ENCODE assay signal across 1 cellular context in the genomic region with DNA sequence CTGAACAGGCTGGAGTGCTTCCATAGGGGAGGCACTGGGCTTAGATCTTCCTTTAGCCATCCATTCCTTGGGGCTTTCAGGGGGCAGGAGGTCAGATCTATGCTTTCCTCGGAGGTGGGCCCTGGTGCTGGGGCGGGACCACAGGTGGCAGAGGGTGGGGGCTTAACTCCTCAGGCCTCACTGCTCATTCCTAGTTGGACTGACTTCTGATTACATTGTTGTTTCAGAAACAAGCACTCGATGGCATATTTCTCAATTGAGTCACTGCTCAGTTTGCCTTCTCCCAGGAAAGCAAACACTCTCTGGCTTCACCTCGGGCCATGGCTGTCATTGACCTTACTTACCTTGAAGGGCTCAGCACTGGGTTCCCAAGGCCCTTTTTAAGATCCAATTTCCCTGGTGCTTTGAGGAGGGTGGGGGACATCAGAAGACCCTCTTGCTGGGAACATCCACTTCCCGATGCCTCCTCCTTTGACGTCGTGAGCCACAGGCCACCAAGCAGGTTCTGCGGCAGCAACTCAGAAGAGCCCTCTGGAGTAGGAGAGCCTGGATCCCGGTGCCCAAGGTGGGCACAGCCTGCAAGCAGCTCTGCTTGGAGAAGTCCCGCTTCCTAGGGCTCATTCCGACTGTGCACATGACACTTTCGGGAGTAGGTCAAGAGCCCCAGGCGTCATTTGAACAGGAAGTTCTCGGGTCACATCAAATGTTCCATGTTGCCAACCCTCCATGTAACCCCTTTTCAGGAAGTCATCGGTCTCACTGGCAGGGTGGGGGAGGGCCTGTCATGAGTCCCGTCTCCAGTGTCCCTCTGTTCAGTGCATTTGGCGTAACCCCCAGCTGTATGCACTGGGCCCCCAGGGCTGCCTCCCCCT.
TF ChIP-seq lines count a peak whose summit lies in the region.

No MANE protein-coding gene starts in this region.

TF ChIP-seq in HepG2, 621 proteins besides CTCF, POLR2A, EP300 and RAD21 (continued from another document and continues in another):
- TF ChIP-seq, protein P1, sequence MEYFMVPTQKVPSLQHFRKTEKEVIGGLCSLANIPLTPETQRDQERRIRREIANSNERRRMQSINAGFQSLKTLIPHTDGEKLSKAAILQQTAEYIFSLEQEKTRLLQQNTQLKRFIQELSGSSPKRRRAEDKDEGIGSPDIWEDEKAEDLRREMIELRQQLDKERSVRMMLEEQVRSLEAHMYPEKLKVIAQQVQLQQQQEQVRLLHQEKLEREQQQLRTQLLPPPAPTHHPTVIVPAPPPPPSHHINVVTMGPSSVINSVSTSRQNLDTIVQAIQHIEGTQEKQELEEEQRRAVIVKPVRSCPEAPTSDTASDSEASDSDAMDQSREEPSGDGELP (IDR thresholded peaks at IDR 0.05; ENCODE audit: borderline replicate concordance, low read depth) = peak; percentile 59; the same call in 1 of the 2 replicates
- TF ChIP-seq SNAI1 (CRISPR knock-in tag; IDR thresholded peaks at IDR 0.05; ENCODE audit: borderline replicate concordance) (no peak), KLF13 (CRISPR knock-in tag; IDR thresholded peaks at IDR 0.05) (no peak), ZNF407 (CRISPR knock-in tag; IDR thresholded peaks at IDR 0.05; ENCODE audit: not compliant biosample characterization) (no peak), CEBPB (IDR thresholded peaks at IDR 0.05; ENCODE audit: borderline replicate concordance, low read depth, low read length) (peak; percentile 81), ZNF205 (CRISPR knock-in tag; IDR thresholded peaks at IDR 0.05) (peak; percentile 79; the same call in 1 of the 2 replicates), KLF12 (CRISPR knock-in tag; IDR thresholded peaks at IDR 0.05; ENCODE audit: borderline replicate concordance) (no peak), ZSCAN12 (CRISPR knock-in tag; IDR thresholded peaks at IDR 0.05) (no peak), NCOR1 (IDR thresholded peaks at IDR 0.05; ENCODE audit: borderline replicate concordance, low read length) (no peak), ZMYM4 (CRISPR knock-in tag; IDR thresholded peaks at IDR 0.05) (0 out of 2 replicates have a peak, but pooled peaks have one; percentile 44), PHB2 (IDR thresholded peaks at IDR 0.05; ENCODE audit: partially characterized antibody) (no peak), ZNF816 (CRISPR knock-in tag; IDR thresholded peaks at IDR 0.05; ENCODE audit: borderline replicate concordance) (no peak), MBD4 (IDR thresholded peaks at IDR 0.05; ENCODE audit: borderline replicate concordance, low read length) (no peak), ZFX (CRISPR knock-in tag; IDR thresholded peaks at IDR 0.05; ENCODE audit: low read depth) (peak; percentile 55; the same call in 1 of the 2 replicates), HOXA7 (CRISPR knock-in tag; IDR thresholded peaks at IDR 0.05) (no peak), NR3C1 (CRISPR knock-in tag; IDR thresholded peaks at IDR 0.05) (no peak), KDM4B (CRISPR knock-in tag; IDR thresholded peaks at IDR 0.05) (no peak), PHF20 (CRISPR knock-in tag; IDR thresholded peaks at IDR 0.05) (no peak), ZKSCAN5 (CRISPR knock-in tag; IDR thresholded peaks at IDR 0.05) (no peak), CBX1 (IDR thresholded peaks at IDR 0.05; ENCODE audit: low read depth) (no peak), ZSCAN22 (CRISPR knock-in tag; IDR thresholded peaks at IDR 0.05) (no peak), ZNF703 (CRISPR knock-in tag; IDR thresholded peaks at IDR 0.05; ENCODE audit: borderline replicate concordance) (no peak), HMG20A (CRISPR knock-in tag; IDR thresholded peaks at IDR 0.05; ENCODE audit: borderline replicate concordance) (peak; percentile 88), ZNF780A (CRISPR knock-in tag; IDR thresholded peaks at IDR 0.05) (no peak), ZBTB44 (CRISPR knock-in tag; IDR thresholded peaks at IDR 0.05) (no peak), ZFP36L2 (CRISPR knock-in tag; IDR thresholded peaks at IDR 0.05) (no peak), CCAR2 (optimal IDR thresholded peaks at IDR 0.05; ENCODE audit: low read depth, low read length) (no peak), FOXO1 (CRISPR knock-in tag; IDR thresholded peaks at IDR 0.05) (peak; percentile 87), ZNF713 (CRISPR knock-in tag; IDR thresholded peaks at IDR 0.05) (no peak), NR2C2 (CRISPR knock-in tag; IDR thresholded peaks at IDR 0.05; ENCODE audit: borderline replicate concordance) (peak; percentile 28; the same call in 1 of the 2 replicates), RFX5 (IDR thresholded peaks at IDR 0.05; ENCODE audit: low read depth, low read length) (no peak), GMEB1 (CRISPR knock-in tag; IDR thresholded peaks at IDR 0.05; ENCODE audit: borderline replicate concordance) (peak; percentile 37; the same call in 1 of the 2 replicates), ZNF747 (CRISPR knock-in tag; IDR thresholded peaks at IDR 0.05; ENCODE audit: borderline replicate concordance) (peak; percentile 74; the same call in 1 of the 2 replicates), PCBP1 (IDR thresholded peaks at IDR 0.05; ENCODE audit: borderline replicate concordance, low read depth, low read length) (no peak), MIER3 (CRISPR knock-in tag; IDR thresholded peaks at IDR 0.05; ENCODE audit: borderline replicate concordance) (peak; percentile 87; the same call in 1 of the 2 replicates), MIXL1 (CRISPR knock-in tag; IDR thresholded peaks at IDR 0.05) (peak; percentile 60; the same call in 1 of the 2 replicates), U2AF2 (IDR thresholded peaks at IDR 0.05; ENCODE audit: low read depth, low read length) (no peak), ZNF331 (CRISPR knock-in tag; IDR thresholded peaks at IDR 0.05) (peak; percentile 81; the same call in 1 of the 2 replicates), PPARG (CRISPR knock-in tag; conservative IDR thresholded peaks at IDR 0.05) (peak; percentile 64), U2AF1 (optimal IDR thresholded peaks at IDR 0.05; ENCODE audit: low read depth, low read length) (no peak), PAWR (CRISPR knock-in tag; IDR thresholded peaks at IDR 0.05; ENCODE audit: borderline replicate concordance) (no peak), SAP130 (CRISPR knock-in tag; IDR thresholded peaks at IDR 0.05; ENCODE audit: low read depth) (peak; percentile 86)
- TF ChIP-seq, protein P2, sequence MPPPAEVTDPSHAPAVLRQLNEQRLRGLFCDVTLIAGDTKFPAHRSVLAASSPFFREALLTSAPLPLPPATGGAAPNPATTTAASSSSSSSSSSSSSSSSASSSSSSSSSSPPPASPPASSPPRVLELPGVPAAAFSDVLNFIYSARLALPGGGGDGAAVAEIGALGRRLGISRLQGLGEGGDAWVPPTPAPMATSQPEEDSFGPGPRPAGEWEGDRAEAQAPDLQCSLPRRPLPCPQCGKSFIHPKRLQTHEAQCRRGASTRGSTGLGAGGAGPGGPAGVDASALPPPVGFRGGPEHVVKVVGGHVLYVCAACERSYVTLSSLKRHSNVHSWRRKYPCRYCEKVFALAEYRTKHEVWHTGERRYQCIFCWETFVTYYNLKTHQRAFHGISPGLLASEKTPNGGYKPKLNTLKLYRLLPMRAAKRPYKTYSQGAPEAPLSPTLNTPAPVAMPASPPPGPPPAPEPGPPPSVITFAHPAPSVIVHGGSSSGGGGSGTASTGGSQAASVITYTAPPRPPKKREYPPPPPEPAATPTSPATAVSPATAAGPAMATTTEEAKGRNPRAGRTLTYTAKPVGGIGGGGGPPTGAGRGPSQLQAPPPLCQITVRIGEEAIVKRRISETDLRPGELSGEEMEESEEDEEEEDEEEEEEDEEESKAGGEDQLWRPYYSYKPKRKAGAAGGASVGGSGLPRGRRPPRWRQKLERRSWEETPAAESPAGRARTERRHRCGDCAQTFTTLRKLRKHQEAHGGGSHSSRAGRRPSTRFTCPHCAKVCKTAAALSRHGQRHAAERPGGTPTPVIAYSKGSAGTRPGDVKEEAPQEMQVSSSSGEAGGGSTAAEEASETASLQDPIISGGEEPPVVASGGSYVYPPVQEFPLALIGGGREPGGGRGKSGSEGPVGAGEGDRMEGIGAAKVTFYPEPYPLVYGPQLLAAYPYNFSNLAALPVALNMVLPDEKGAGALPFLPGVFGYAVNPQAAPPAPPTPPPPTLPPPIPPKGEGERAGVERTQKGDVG (CRISPR knock-in tag; IDR thresholded peaks at IDR 0.05; ENCODE audit: borderline replicate concordance) = no peak
- TF ChIP-seq, protein P3, sequence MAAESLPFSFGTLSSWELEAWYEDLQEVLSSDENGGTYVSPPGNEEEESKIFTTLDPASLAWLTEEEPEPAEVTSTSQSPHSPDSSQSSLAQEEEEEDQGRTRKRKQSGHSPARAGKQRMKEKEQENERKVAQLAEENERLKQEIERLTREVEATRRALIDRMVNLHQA (CRISPR knock-in tag; IDR thresholded peaks at IDR 0.05) = no peak
- TF ChIP-seq, protein P4, sequence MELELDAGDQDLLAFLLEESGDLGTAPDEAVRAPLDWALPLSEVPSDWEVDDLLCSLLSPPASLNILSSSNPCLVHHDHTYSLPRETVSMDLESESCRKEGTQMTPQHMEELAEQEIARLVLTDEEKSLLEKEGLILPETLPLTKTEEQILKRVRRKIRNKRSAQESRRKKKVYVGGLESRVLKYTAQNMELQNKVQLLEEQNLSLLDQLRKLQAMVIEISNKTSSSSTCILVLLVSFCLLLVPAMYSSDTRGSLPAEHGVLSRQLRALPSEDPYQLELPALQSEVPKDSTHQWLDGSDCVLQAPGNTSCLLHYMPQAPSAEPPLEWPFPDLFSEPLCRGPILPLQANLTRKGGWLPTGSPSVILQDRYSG (CRISPR knock-in tag; IDR thresholded peaks at IDR 0.05) = no peak
